In genomic region chr6:13908955-13909381, GRCh38 we compare ENCODE assay signal across 8 cellular contexts. TPM values are rescaled to one million over a fixed set of nuclear protein-coding genes. Genes with fewer than 3 reads are reported as not detected.
DNase-seq lines count a peak whose midpoint lies in the region; ATAC-seq, FAIRE-seq and TF ChIP-seq lines count a peak whose summit lies in the region.

No MANE protein-coding gene starts in this region.

- peaks cover 6% of the 10 kb centered on the region for H3K4me1 Mint-ChIP-seq in activated CD4-positive, alpha-beta T cell treated with anti-CD3 and anti-CD28 coated beads, Interleukin-2, amount 10 ng/mL, durations not matched to agents 24 days and 14 days
- peaks cover 17% of the 10 kb centered on the region for H3K4me1 Mint-ChIP-seq in endothelial cell (ENCODE audit: unreplicated experiment)

- H3K4me3 Mint-ChIP-seq in activated CD4-positive, alpha-beta T cell treated with anti-CD3 and anti-CD28 coated beads, Interleukin-2, amount 10 ng/mL, durations not matched to agents 24 days and 14 days = no peak overlapping the region
- H3K4me3 Mint-ChIP-seq in endothelial cell (ENCODE audit: unreplicated experiment) = no peak overlapping the region

- H3K27me3 Mint-ChIP-seq in activated CD4-positive, alpha-beta T cell treated with anti-CD3 and anti-CD28 coated beads, Interleukin-2, amount 10 ng/mL, durations not matched to agents 24 days and 14 days = peaks cover 45% of the 10 kb centered on the region
- peaks cover 3% of the 10 kb centered on the region for H3K27me3 Mint-ChIP-seq in endothelial cell (ENCODE audit: unreplicated experiment)

- no peaks in the 10 kb centered on the region for H3K36me3 Mint-ChIP-seq in activated CD4-positive, alpha-beta T cell treated with anti-CD3 and anti-CD28 coated beads, Interleukin-2, amount 10 ng/mL, durations not matched to agents 24 days and 14 days (ENCODE audit: low read depth)
- no peaks in the 10 kb centered on the region for H3K36me3 Mint-ChIP-seq in endothelial cell (ENCODE audit: low read depth, unreplicated experiment)

- no peak overlapping the region for H3K27ac Mint-ChIP-seq in activated CD4-positive, alpha-beta T cell treated with anti-CD3 and anti-CD28 coated beads, Interleukin-2, amount 10 ng/mL, durations not matched to agents 24 days and 14 days
- no peak overlapping the region for H3K27ac Mint-ChIP-seq in endothelial cell (ENCODE audit: unreplicated experiment)

- no peaks in the 10 kb centered on the region for H3K9me3 Mint-ChIP-seq in activated CD4-positive, alpha-beta T cell treated with anti-CD3 and anti-CD28 coated beads, Interleukin-2, amount 10 ng/mL, durations not matched to agents 24 days and 14 days
- H3K9me3 Mint-ChIP-seq in endothelial cell (ENCODE audit: unreplicated experiment) = no peaks in the 10 kb centered on the region

- FAIRE-seq in D721Med (lab: Jason Lieb, UNC) = peak; percentile 98

- intact Hi-C loops in activated CD4-positive, alpha-beta T cell treated with anti-CD3 and anti-CD28 coated beads, Interleukin-2, amount 10 ng/mL, durations not matched to agents 24 days and 14 days (cut with micrococcal nuclease) = loop anchor here (1.0 to 2.0 kb wide), 4 partner anchors 138 to 1714 kb away; no protein-coding TSS in a partner anchor

- DNase-seq in D721Med (ENCODE audit: insufficient read length, low spot score) (peak; percentile 35), NCI-H510A (lab: John Stamatoyannopoulos, UW) (peak; percentile 25), endothelial cell (ENCODE audit: low spot score) (peak; percentile 41), mucosa of gallbladder (ENCODE audit: low spot score) (peak; percentile 38)
- DNase-seq in activated CD4-positive, alpha-beta T cell treated with anti-CD3 and anti-CD28 coated beads, Interleukin-2, amount 10 ng/mL, durations not matched to agents 24 days and 14 days = peak; percentile 80

- peak; percentile 41 for ATAC-seq in HG02798 (IDR thresholded peaks at IDR 0.05; ENCODE audit: poor library complexity, unreplicated experiment)
- no peak for ATAC-seq in GM21529 (IDR thresholded peaks at IDR 0.05; ENCODE audit: unreplicated experiment)
- ATAC-seq in GM18909 (IDR thresholded peaks at IDR 0.05; ENCODE audit: poor library complexity, unreplicated experiment) = no peak

- TF ChIP-seq CTCF in D721Med (IDR thresholded peaks at IDR 0.05; ENCODE audit: insufficient read depth, missing control alignments) = peak; percentile 88
- TF ChIP-seq CTCF in endothelial cell (IDR thresholded peaks at IDR 0.05; ENCODE audit: unreplicated experiment) = peak; percentile 72

RNA-seq across cellular contexts. Expression of gene RNF182, which starts 15.8 kb away (rescaled TPM):
- not detected in 2 replicates for total RNA-seq in activated CD4-positive, alpha-beta T cell treated with anti-CD3 and anti-CD28 coated beads, Interleukin-2, amount 10 ng/mL, durations not matched to agents 24 days and 14 days
- total RNA-seq in endothelial cell (ENCODE audit: unreplicated experiment) = 2.7 TPM
- total RNA-seq in mucosa of gallbladder = 0.14 TPM

Comparison
In these comparisons a context has a peak if more than half of its experiments do, and no peak if none do; other contexts are left out.
1. DNase-seq: peak in every context shown above with its lines; median percentile 80 in activated CD4-positive, alpha-beta T cell treated with anti-CD3 and anti-CD28 coated beads, Interleukin-2, amount 10 ng/mL, durations not matched to agents 24 days and 14 days; 41 in endothelial cell; 38 in mucosa of gallbladder; 35 in D721Med; 25 in NCI-H510A.